ENCODE assay signal across 7 cellular contexts in the genomic region with DNA sequence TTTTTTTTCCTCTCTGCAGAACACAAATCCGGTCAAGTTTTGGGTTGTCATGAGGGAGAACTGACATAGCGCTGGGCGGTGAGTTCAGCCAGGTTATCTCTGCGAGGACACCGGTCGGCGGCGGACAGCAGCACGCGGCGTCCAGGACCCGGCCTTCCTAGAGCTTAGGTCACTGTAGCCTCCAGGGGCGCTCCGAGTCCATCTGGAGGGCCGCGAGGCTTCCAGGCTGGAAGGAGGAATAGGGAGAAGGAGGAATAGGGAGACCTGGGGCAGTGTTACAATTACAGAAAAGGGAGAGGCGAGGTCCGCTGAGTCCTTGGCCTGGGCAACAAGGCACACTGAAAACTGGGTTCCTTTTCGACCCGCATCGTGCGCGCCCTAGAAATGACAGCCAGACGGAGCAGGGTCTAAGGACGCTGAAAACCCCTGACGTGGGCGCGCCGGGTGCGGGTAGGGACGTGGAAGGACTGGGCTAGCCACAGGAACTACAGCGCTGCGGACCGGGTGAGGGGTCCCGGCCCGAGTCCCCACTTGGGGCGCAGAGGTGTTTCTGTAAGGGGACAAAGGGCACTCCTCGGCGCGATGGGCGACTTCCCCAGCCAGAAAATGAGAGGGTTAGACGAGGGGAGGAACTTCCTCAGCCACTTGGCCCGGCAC. TPM values are rescaled to one million over a fixed set of nuclear protein-coding genes. Genes with fewer than 3 reads are reported as not detected.
DNase-seq lines count a peak whose midpoint lies in the region; ATAC-seq and TF ChIP-seq lines count a peak whose summit lies in the region.

No MANE protein-coding gene starts in this region.

- H3K27ac Mint-ChIP-seq in nephron progenitor cell, result no peak overlapping the region

- H3K4me3 ChIP-seq in NT2/D1 (ENCODE audit: insufficient read length, low read depth) (peak overlapping the region; percentile 31), epithelial cell of proximal tubule (ENCODE audit: low read depth, low read length) (peak overlapping the region; percentile 49)

- DNase-seq in NT2/D1 (ENCODE audit: low read depth, low spot score) (peak; percentile 57), epithelial cell of proximal tubule (ENCODE audit: low read depth) (no peak), nephron progenitor cell (peak; percentile 73), dedifferentiated amniotic fluid mesenchymal stem cell (ENCODE audit: extremely low spot score) (no peak), NCI-H526 treated with DMSO at 0.1 percent for 48 hours (lab: John Stamatoyannopoulos, UW) (no peak), NCI-H128 (lab: John Stamatoyannopoulos, UW; ENCODE audit: unreplicated experiment) (no peak)

- H3K9me3 Mint-ChIP-seq in nephron progenitor cell, result peaks cover 7% of the 10 kb centered on the region

- peaks cover 52% of the 10 kb centered on the region for H3K27me3 ChIP-seq in NT2/D1 (ENCODE audit: insufficient read depth, insufficient read length)

- H3K4me1 ChIP-seq in NT2/D1 (ENCODE audit: insufficient read depth, insufficient read length), result no peaks in the 10 kb centered on the region

- H3K27me3 Mint-ChIP-seq in nephron progenitor cell (ENCODE audit: low read depth, poor library complexity), result peaks cover 94% of the 10 kb centered on the region

- H3K4me1 Mint-ChIP-seq in nephron progenitor cell, result peaks cover 5% of the 10 kb centered on the region

- peak; percentile 12 for ATAC-seq in GM18502 (IDR thresholded peaks at IDR 0.05; ENCODE audit: poor library complexity, unreplicated experiment)

- peak overlapping the region; percentile 24 for H3K9ac ChIP-seq in NT2/D1 (ENCODE audit: insufficient read length, low read depth)

- H3K36me3 Mint-ChIP-seq in nephron progenitor cell (ENCODE audit: low read depth), result no peaks in the 10 kb centered on the region

- peak overlapping the region; percentile 82 for H3K4me3 Mint-ChIP-seq in nephron progenitor cell

- H3K36me3 ChIP-seq in NT2/D1 (ENCODE audit: insufficient read depth, insufficient read length, low read length), result no peaks in the 10 kb centered on the region

- peaks cover 13% of the 10 kb centered on the region; the same call in 1 of the 2 replicates for H3K9me3 ChIP-seq in NT2/D1 (ENCODE audit: insufficient read depth, low read length)

- TF ChIP-seq CTCF in epithelial cell of proximal tubule (conservative IDR thresholded peaks at IDR 0.05; ENCODE audit: low read depth, low read length) (peak; percentile 47), nephron progenitor cell (IDR thresholded peaks at IDR 0.05) (peak; percentile 27)

RNA-seq across cellular contexts. Expression of a gene that starts 0.5 kb away (rescaled TPM):
- total RNA-seq in epithelial cell of proximal tubule, result 0.14 TPM in 1 of 2 replicates, not detected in the other

Comparison
In these comparisons a context has a peak if more than half of its experiments do, and no peak if none do; other contexts are left out.
1. DNase-seq: peak in NT2/D1 (single experiment) and nephron progenitor cell (single experiment); none in epithelial cell of proximal tubule (single experiment), dedifferentiated amniotic fluid mesenchymal stem cell (single experiment), NCI-H526 treated with DMSO at 0.1 percent for 48 hours (single experiment) and NCI-H128 (single experiment).